ENCODE assay signal across 2 cellular contexts in genomic region chr17:28737316-28737715, GRCh38.
TF ChIP-seq lines count a peak whose summit lies in the region.

No MANE protein-coding gene starts in this region.

TF ChIP-seq in IMR-90, 13 proteins besides CTCF, POLR2A, EP300 and RAD21:
- no peak for TF ChIP-seq CEBPB (IDR thresholded peaks at IDR 0.05; ENCODE audit: low read depth, low read length)
- no peak for TF ChIP-seq USF2 (IDR thresholded peaks at IDR 0.05; ENCODE audit: low read depth, low read length)
- TF ChIP-seq MAFK (IDR thresholded peaks at IDR 0.05; ENCODE audit: low read depth, low read length) = no peak
- TF ChIP-seq MAZ (IDR thresholded peaks at IDR 0.05; ENCODE audit: borderline replicate concordance, low read depth, low read length) = no peak
- no peak for TF ChIP-seq RCOR1 (IDR thresholded peaks at IDR 0.05; ENCODE audit: insufficient replicate concordance, low read length)
- TF ChIP-seq BHLHE40 (IDR thresholded peaks at IDR 0.05; ENCODE audit: low read depth, low read length) = no peak
- TF ChIP-seq CHD1 (IDR thresholded peaks at IDR 0.05; ENCODE audit: low read depth, low read length) = no peak
- TF ChIP-seq SMC3 (IDR thresholded peaks at IDR 0.05; ENCODE audit: low read depth, low read length) = no peak
- TF ChIP-seq MXI1 (IDR thresholded peaks at IDR 0.05; ENCODE audit: borderline replicate concordance, low read depth, low read length) = no peak
- no peak for TF ChIP-seq RFX5 (IDR thresholded peaks at IDR 0.05; ENCODE audit: low read depth, low read length)
- no peak for TF ChIP-seq FOS (IDR thresholded peaks at IDR 0.05; ENCODE audit: low read depth, low read length)

TF ChIP-seq in GM12878, 131 proteins besides CTCF, POLR2A, EP300 and RAD21:
- TF ChIP-seq PRDM15 (CRISPR knock-in tag; IDR thresholded peaks at IDR 0.05) (no peak), SRF (IDR thresholded peaks at IDR 0.05; ENCODE audit: low read depth in 2 of 2, low read length in 2 of 2) (no peak), MLLT1 (IDR thresholded peaks at IDR 0.05) (peak; percentile 64; the same call in 1 of the 2 replicates)
TF ChIP-seq in GM12878: peak in this region for 1.
